ENCODE assay signal across 8 cellular contexts in the genomic region with DNA sequence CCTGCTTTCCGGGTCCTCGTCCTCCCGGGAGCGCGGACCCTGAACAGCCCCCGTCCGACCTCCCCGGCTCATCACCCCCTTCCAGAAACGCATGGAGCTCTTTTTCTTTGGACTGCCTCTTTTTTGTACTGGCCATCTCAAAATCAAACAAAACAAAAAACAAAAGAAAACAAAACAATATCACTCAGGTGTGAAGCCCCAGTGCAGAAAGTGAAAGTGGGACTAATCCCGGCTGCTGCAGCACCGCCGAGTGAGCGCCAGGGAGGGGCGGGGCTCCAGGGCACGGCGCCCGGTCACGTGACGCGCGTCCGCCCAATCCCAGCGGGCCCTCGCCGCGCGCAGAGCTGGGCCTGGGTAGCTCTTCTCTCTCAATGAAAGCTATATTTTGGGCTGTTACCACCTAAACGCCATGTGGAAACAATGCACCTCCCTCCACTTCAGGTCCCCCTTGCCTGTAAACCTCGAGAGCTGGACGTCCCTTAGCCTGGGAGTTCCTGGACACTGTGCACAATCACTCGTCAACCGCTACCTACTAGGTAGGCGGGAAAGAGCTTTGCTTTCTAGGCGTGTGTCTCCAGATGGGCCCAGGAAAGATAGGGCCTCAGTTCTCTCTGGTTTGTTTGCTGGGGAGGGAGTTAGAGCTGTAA.
DNase-seq lines count a peak whose midpoint lies in the region; ATAC-seq and TF ChIP-seq lines count a peak whose summit lies in the region.

No MANE protein-coding gene starts in this region.

- ATAC-seq in GM18868 (IDR thresholded peaks at IDR 0.05; ENCODE audit: unreplicated experiment) = peak; percentile 93
- ATAC-seq in HG03095 (IDR thresholded peaks at IDR 0.05; ENCODE audit: unreplicated experiment) = peak; percentile 84
- peak; percentile 93 for ATAC-seq in left lobe of liver

- TF ChIP-seq CTCF in choroid plexus epithelial cell (conservative IDR thresholded peaks at IDR 0.05; ENCODE audit: low read depth, low read length) = no peak

- in situ Hi-C loops in ACHN (cut with HindIII; ENCODE audit: low pct_ligation_motif_present, low pct_unique_long_range_greater_than_20kb, low sequenced_read_pairs) = no loop called here

- DNase-seq in ACHN = peak; percentile 74
- DNase-seq in NCI-H2171 treated with DMSO at 0.1 percent for 48 hours (lab: John Stamatoyannopoulos, UW) = peak; percentile 65
- DNase-seq in activated CD4-positive, alpha-beta T cell treated with anti-CD3 and anti-CD28 coated beads for 24 hours (ENCODE audit: low read depth in 2 of 2) = peak; percentile 80 to 81
- DNase-seq in choroid plexus epithelial cell (ENCODE audit: low read depth) = peak; percentile 78
- DNase-seq in left lobe of liver (ENCODE audit: low spot score) = peak; percentile 92
- DNase-seq in stimulated activated CD4-positive, alpha-beta T cell treated with anti-CD3 and anti-CD28 coated beads, Interleukin-2, amount 100 ng/mL, for 24 hours = peak; percentile 86 to 90

- peak overlapping the region; percentile 81 for H3K4me3 ChIP-seq in choroid plexus epithelial cell (ENCODE audit: low read depth, low read length)

Comparison
In these comparisons a context has a peak if more than half of its experiments do, and no peak if none do; other contexts are left out.
1. Peak in every context shown above with its lines: DNase-seq, ATAC-seq and H3K4me3 ChIP-seq.